Comparison of ENCODE assay signal across 1 cellular context in genomic region chr7:6640246-6640721, GRCh38.
A peak's percentile ranks its signal among the peaks of the same experiment; 100 is the strongest.
TF ChIP-seq lines count a peak whose summit lies in the region.

No MANE protein-coding gene starts in this region.

TF ChIP-seq in K562, 482 proteins besides CTCF, POLR2A, EP300 and RAD21 (continued from another document):
- peak; percentile 58 for TF ChIP-seq PRDM10 (IDR thresholded peaks at IDR 0.05; ENCODE audit: partially characterized antibody)
- TF ChIP-seq SMAD4 (CRISPR knock-in tag; conservative IDR thresholded peaks at IDR 0.05): peak; percentile 42; the same call in 1 of the 2 replicates
- TF ChIP-seq TFAP4 (CRISPR knock-in tag; IDR thresholded peaks at IDR 0.05; ENCODE audit: borderline replicate concordance): peak; percentile 85
- peak; percentile 45; a peak in 2 of 4 replicates for TF ChIP-seq NRF1 (conservative IDR thresholded peaks at IDR 0.05 in 1 of 2, IDR thresholded peaks at IDR 0.05 in 1 of 2)
- peak; percentile 69 for TF ChIP-seq ATF7 (IDR thresholded peaks at IDR 0.05)
- TF ChIP-seq NFATC3 (IDR thresholded peaks at IDR 0.05): no peak
- peak; percentile 76 for TF ChIP-seq CBX1 (IDR thresholded peaks at IDR 0.05; ENCODE audit: low read depth)
- TF ChIP-seq VEZF1 (CRISPR knock-in tag; IDR thresholded peaks at IDR 0.05): peak; percentile 35; the same call in 1 of the 2 replicates
- peak in 1 of 2 experiments; percentile 53; a peak in 1 of 4 replicates for TF ChIP-seq MAZ (CRISPR knock-in tag; conservative IDR thresholded peaks at IDR 0.05 in 1 of 2, IDR thresholded peaks at IDR 0.05 in 1 of 2)
- TF ChIP-seq CBFA2T3 (IDR thresholded peaks at IDR 0.05): peak; percentile 62; the same call in 1 of the 2 replicates
- 0 out of 2 replicates have a peak, but pooled peaks have one; percentile 38 for TF ChIP-seq ETV5 (CRISPR knock-in tag; IDR thresholded peaks at IDR 0.05; ENCODE audit: low read depth)
- TF ChIP-seq USF2 (CRISPR knock-in tag; IDR thresholded peaks at IDR 0.05): peak; percentile 77
- TF ChIP-seq CXXC5 (CRISPR knock-in tag; IDR thresholded peaks at IDR 0.05): peak; percentile 35; the same call in 1 of the 2 replicates
- TF ChIP-seq CEBPG (CRISPR knock-in tag; IDR thresholded peaks at IDR 0.05): peak; percentile 23; the same call in 1 of the 2 replicates
- TF ChIP-seq CEBPG (tag; conservative IDR thresholded peaks at IDR 0.05 in 1 of 2, IDR thresholded peaks at IDR 0.05 in 1 of 2): no peak
- TF ChIP-seq USF1 (CRISPR knock-in tag; IDR thresholded peaks at IDR 0.05): peak; percentile 91
- TF ChIP-seq PHTF2 (CRISPR knock-in tag; IDR thresholded peaks at IDR 0.05): no peak
- TF ChIP-seq PATZ1 (CRISPR knock-in tag; IDR thresholded peaks at IDR 0.05; ENCODE audit: borderline replicate concordance): no peak
- peak; percentile 92 for TF ChIP-seq TRIM28 (IDR thresholded peaks at IDR 0.05)
- TF ChIP-seq EP400 (IDR thresholded peaks at IDR 0.05): peak; percentile 81
- TF ChIP-seq MIER1 (IDR thresholded peaks at IDR 0.05; ENCODE audit: low read depth): no peak
- no peak for TF ChIP-seq POLR2H (tag; IDR thresholded peaks at IDR 0.05; ENCODE audit: low read depth)
- 0 out of 2 replicates have a peak, but pooled peaks have one; percentile 26 for TF ChIP-seq SMARCA4 (IDR thresholded peaks at IDR 0.05)
- TF ChIP-seq EGR1 (conservative IDR thresholded peaks at IDR 0.05): peak; percentile 80
- TF ChIP-seq ZNF398 (CRISPR knock-in tag; IDR thresholded peaks at IDR 0.05): no peak
- TF ChIP-seq MECOM (CRISPR knock-in tag; IDR thresholded peaks at IDR 0.05): peak; percentile 76; the same call in 1 of the 2 replicates
- no peak for TF ChIP-seq ZNF408 (CRISPR knock-in tag; IDR thresholded peaks at IDR 0.05; ENCODE audit: low read depth)
- TF ChIP-seq ARID1B (IDR thresholded peaks at IDR 0.05): peak; percentile 65
- no peak for TF ChIP-seq NR4A1 (CRISPR knock-in tag; IDR thresholded peaks at IDR 0.05)
- no peak for TF ChIP-seq NR4A1 (tag; IDR thresholded peaks at IDR 0.05)
- TF ChIP-seq TRIM24 (IDR thresholded peaks at IDR 0.05): peak; percentile 73 to 88
- TF ChIP-seq ZNF12 (CRISPR knock-in tag; IDR thresholded peaks at IDR 0.05): no peak
- TF ChIP-seq TEAD2 (tag; IDR thresholded peaks at IDR 0.05): no peak
- peak; percentile 41 to 66; a peak in 2 of 4 replicates for TF ChIP-seq SIN3A (IDR thresholded peaks at IDR 0.05; ENCODE audit: borderline replicate concordance in 2 of 2, control insufficient read depth in 1 of 2, low read depth in 2 of 2, low read length in 2 of 2)
- peak; percentile 70 for TF ChIP-seq PBX2 (CRISPR knock-in tag; IDR thresholded peaks at IDR 0.05; ENCODE audit: low read depth)
- TF ChIP-seq PBX2 (tag; conservative IDR thresholded peaks at IDR 0.05; ENCODE audit: low read depth): peak; percentile 92
- no peak for TF ChIP-seq ZNF239 (CRISPR knock-in tag; IDR thresholded peaks at IDR 0.05)
- peak; percentile 45; the same call in 1 of the 2 replicates for TF ChIP-seq ETV1 (tag; conservative IDR thresholded peaks at IDR 0.05; ENCODE audit: low read depth)
- peak; percentile 30; the same call in 1 of the 2 replicates for TF ChIP-seq CREM (IDR thresholded peaks at IDR 0.05; ENCODE audit: low read depth)
- TF ChIP-seq ETS1 (conservative IDR thresholded peaks at IDR 0.05; ENCODE audit: control insufficient read depth, low read depth, low read length): 0 out of 2 replicates have a peak, but pooled peaks have one; percentile 55
- TF ChIP-seq TCF3 (CRISPR knock-in tag; IDR thresholded peaks at IDR 0.05): peak; percentile 60
- peak; percentile 98 for TF ChIP-seq MEIS2 (IDR thresholded peaks at IDR 0.05; ENCODE audit: partially characterized antibody)
- TF ChIP-seq ZNF316 (IDR thresholded peaks at IDR 0.05): peak; percentile 77
- TF ChIP-seq TEAD4 (IDR thresholded peaks at IDR 0.05; ENCODE audit: low read length): peak; percentile 47
- TF ChIP-seq TEAD4 (CRISPR knock-in tag; IDR thresholded peaks at IDR 0.05; ENCODE audit: borderline replicate concordance): no peak
- TF ChIP-seq RFX1 (IDR thresholded peaks at IDR 0.05): peak; percentile 67
